Comparison of ENCODE assay signal across 14 cellular contexts in genomic region chr10:66680886-66681285, GRCh38.
"Had no signal": no experiment of that assay in that cellular context is flagged by ENCODE, and none has a peak within 500 bp of the region (broad histone marks: within the 10 kb centered on the region; RNA-seq: fewer than 3 reads in every experiment).

No MANE protein-coding gene starts in this region.

- H3K27me3 ChIP-seq: esophagus muscularis mucosa, pancreas, testis had no signal

- H3K4me1 ChIP-seq: esophagus muscularis mucosa, pancreas, testis had no signal

- H3K27ac ChIP-seq: esophagus muscularis mucosa, pancreas, testis, VCaP had no signal

- H3K9me3 ChIP-seq: esophagus muscularis mucosa, pancreas, testis had no signal

- ATAC-seq: activated CD8-positive, alpha-beta T cell treated with anti-CD3 and anti-CD28 coated beads for 36 hours; pancreas; stimulated activated naive CD8-positive, alpha-beta T cell treated with anti-CD3 and anti-CD28 coated beads, Interleukin-15, amount 100 ng/mL, for 72 hours had no signal

- H3K4me3 ChIP-seq: esophagus muscularis mucosa, pancreas, testis had no signal

- DNase-seq: activated CD4-positive, alpha-beta T cell treated with anti-CD3 and anti-CD28 coated beads for 4 hours; activated CD8-positive, alpha-beta memory T cell treated with anti-CD3 and anti-CD28 coated beads, Interleukin-2, amount 50 U/mL, for 4 hours; activated CD8-positive, alpha-beta T cell treated with anti-CD3 and anti-CD28 coated beads for 36 hours; activated naive CD4-positive, alpha-beta T cell treated with Interleukin-2 at 50 U/mL for 16 hours; cerebellar nuclear complex; endodermal cell; pancreas; stimulated activated CD4-positive, alpha-beta T cell treated with anti-CD3 and anti-CD28 coated beads, Interleukin-15, amount 100 ng/mL, for 24 hours; stimulated activated CD4-positive, alpha-beta T cell treated with anti-CD3 and anti-CD28 coated beads, Interleukin-4, amount 100 ng/mL, for 24 hours; stimulated activated naive CD8-positive, alpha-beta T cell treated with anti-CD3 and anti-CD28 coated beads, Interleukin-15, amount 100 ng/mL, for 72 hours; T1000; testis had no signal

- H3K36me3 ChIP-seq: esophagus muscularis mucosa, pancreas had no signal
